ENCODE assay signal across 1 cellular context in the genomic region with DNA sequence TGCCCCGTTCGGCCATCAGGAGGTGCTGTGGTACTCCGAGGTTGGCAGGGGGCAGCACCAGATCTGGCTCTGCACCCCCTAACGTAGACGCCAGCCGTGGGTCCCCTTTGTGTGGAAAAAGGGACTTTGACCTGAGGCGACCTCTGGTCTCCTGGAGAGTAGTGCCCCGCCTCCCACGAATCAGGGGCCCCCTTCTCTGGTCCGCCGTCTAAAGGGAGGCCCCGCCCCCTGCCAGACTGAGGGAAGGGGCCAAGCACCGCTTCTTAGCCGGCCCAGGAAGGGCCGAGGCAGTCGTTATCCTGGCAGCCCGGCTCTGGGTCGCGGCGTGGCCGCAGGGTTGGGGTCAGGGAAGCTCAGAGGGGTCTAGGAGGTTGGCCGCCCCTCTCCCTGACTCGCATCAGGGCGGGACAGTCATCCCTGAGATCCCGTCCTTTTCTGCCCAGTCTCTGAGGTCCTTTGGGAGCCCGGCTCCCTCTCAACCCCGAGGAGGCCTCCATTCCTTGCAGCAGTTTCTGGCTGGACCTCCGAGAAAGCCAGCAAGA.
TF ChIP-seq lines count a peak whose summit lies in the region.

No MANE protein-coding gene starts in this region.

TF ChIP-seq in HepG2, 621 proteins besides CTCF, POLR2A, EP300 and RAD21 (continued from another document):
- TF ChIP-seq GMEB2 (CRISPR knock-in tag; IDR thresholded peaks at IDR 0.05; ENCODE audit: low read depth) (no peak), NFE2L1 (CRISPR knock-in tag; IDR thresholded peaks at IDR 0.05; ENCODE audit: borderline replicate concordance) (no peak; the same call in 1 of the 2 replicates), ATF4 (CRISPR knock-in tag; IDR thresholded peaks at IDR 0.05) (no peak), ZBTB25 (CRISPR knock-in tag; IDR thresholded peaks at IDR 0.05) (no peak), ZNF263 (CRISPR knock-in tag; IDR thresholded peaks at IDR 0.05) (no peak), ZNF660 (CRISPR knock-in tag; IDR thresholded peaks at IDR 0.05; ENCODE audit: borderline replicate concordance, low read depth) (no peak), NCOA1 (CRISPR knock-in tag; IDR thresholded peaks at IDR 0.05) (no peak), ZNF160 (CRISPR knock-in tag; IDR thresholded peaks at IDR 0.05) (no peak), ZFP36 (IDR thresholded peaks at IDR 0.05; ENCODE audit: borderline replicate concordance, low read depth, low read length, partially characterized antibody) (no peak), ZNF224 (CRISPR knock-in tag; IDR thresholded peaks at IDR 0.05) (no peak), FOXA1 (IDR thresholded peaks at IDR 0.05) (no peak), FOXA1 (CRISPR knock-in tag; IDR thresholded peaks at IDR 0.05) (no peak), RELA (CRISPR knock-in tag; IDR thresholded peaks at IDR 0.05) (no peak), JUN (CRISPR knock-in tag; IDR thresholded peaks at IDR 0.05) (no peak), DPF2 (CRISPR knock-in tag; IDR thresholded peaks at IDR 0.05; ENCODE audit: borderline replicate concordance, low read depth) (no peak), MIER3 (CRISPR knock-in tag; IDR thresholded peaks at IDR 0.05; ENCODE audit: borderline replicate concordance) (no peak), ATF7-NPFF (CRISPR knock-in tag; IDR thresholded peaks at IDR 0.05; ENCODE audit: low read depth) (peak; percentile 56; the same call in 1 of the 2 replicates), ZNF121 (CRISPR knock-in tag; IDR thresholded peaks at IDR 0.05) (no peak), ZNF556 (CRISPR knock-in tag; IDR thresholded peaks at IDR 0.05; ENCODE audit: borderline replicate concordance) (no peak), ZNF557 (CRISPR knock-in tag; IDR thresholded peaks at IDR 0.05) (no peak), CENPX (CRISPR knock-in tag; IDR thresholded peaks at IDR 0.05) (no peak), SP2 (CRISPR knock-in tag; IDR thresholded peaks at IDR 0.05) (no peak), ZBTB39 (CRISPR knock-in tag; IDR thresholded peaks at IDR 0.05) (no peak), RBM39 (IDR thresholded peaks at IDR 0.05; ENCODE audit: low read depth, low read length, poor library complexity, severe bottlenecking) (no peak), PCBP1 (IDR thresholded peaks at IDR 0.05; ENCODE audit: borderline replicate concordance, low read depth, low read length) (peak; percentile 94; the same call in 1 of the 2 replicates)
- TF ChIP-seq, protein P1, sequence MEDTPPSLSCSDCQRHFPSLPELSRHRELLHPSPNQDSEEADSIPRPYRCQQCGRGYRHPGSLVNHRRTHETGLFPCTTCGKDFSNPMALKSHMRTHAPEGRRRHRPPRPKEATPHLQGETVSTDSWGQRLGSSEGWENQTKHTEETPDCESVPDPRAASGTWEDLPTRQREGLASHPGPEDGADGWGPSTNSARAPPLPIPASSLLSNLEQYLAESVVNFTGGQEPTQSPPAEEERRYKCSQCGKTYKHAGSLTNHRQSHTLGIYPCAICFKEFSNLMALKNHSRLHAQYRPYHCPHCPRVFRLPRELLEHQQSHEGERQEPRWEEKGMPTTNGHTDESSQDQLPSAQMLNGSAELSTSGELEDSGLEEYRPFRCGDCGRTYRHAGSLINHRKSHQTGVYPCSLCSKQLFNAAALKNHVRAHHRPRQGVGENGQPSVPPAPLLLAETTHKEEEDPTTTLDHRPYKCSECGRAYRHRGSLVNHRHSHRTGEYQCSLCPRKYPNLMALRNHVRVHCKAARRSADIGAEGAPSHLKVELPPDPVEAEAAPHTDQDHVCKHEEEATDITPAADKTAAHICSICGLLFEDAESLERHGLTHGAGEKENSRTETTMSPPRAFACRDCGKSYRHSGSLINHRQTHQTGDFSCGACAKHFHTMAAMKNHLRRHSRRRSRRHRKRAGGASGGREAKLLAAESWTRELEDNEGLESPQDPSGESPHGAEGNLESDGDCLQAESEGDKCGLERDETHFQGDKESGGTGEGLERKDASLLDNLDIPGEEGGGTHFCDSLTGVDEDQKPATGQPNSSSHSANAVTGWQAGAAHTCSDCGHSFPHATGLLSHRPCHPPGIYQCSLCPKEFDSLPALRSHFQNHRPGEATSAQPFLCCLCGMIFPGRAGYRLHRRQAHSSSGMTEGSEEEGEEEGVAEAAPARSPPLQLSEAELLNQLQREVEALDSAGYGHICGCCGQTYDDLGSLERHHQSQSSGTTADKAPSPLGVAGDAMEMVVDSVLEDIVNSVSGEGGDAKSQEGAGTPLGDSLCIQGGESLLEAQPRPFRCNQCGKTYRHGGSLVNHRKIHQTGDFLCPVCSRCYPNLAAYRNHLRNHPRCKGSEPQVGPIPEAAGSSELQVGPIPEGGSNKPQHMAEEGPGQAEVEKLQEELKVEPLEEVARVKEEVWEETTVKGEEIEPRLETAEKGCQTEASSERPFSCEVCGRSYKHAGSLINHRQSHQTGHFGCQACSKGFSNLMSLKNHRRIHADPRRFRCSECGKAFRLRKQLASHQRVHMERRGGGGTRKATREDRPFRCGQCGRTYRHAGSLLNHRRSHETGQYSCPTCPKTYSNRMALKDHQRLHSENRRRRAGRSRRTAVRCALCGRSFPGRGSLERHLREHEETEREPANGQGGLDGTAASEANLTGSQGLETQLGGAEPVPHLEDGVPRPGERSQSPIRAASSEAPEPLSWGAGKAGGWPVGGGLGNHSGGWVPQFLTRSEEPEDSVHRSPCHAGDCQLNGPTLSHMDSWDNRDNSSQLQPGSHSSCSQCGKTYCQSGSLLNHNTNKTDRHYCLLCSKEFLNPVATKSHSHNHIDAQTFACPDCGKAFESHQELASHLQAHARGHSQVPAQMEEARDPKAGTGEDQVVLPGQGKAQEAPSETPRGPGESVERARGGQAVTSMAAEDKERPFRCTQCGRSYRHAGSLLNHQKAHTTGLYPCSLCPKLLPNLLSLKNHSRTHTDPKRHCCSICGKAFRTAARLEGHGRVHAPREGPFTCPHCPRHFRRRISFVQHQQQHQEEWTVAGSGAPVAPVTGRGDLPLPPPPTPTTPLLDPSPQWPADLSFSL (CRISPR knock-in tag; IDR thresholded peaks at IDR 0.05) = no peak
- TF ChIP-seq, protein P2, sequence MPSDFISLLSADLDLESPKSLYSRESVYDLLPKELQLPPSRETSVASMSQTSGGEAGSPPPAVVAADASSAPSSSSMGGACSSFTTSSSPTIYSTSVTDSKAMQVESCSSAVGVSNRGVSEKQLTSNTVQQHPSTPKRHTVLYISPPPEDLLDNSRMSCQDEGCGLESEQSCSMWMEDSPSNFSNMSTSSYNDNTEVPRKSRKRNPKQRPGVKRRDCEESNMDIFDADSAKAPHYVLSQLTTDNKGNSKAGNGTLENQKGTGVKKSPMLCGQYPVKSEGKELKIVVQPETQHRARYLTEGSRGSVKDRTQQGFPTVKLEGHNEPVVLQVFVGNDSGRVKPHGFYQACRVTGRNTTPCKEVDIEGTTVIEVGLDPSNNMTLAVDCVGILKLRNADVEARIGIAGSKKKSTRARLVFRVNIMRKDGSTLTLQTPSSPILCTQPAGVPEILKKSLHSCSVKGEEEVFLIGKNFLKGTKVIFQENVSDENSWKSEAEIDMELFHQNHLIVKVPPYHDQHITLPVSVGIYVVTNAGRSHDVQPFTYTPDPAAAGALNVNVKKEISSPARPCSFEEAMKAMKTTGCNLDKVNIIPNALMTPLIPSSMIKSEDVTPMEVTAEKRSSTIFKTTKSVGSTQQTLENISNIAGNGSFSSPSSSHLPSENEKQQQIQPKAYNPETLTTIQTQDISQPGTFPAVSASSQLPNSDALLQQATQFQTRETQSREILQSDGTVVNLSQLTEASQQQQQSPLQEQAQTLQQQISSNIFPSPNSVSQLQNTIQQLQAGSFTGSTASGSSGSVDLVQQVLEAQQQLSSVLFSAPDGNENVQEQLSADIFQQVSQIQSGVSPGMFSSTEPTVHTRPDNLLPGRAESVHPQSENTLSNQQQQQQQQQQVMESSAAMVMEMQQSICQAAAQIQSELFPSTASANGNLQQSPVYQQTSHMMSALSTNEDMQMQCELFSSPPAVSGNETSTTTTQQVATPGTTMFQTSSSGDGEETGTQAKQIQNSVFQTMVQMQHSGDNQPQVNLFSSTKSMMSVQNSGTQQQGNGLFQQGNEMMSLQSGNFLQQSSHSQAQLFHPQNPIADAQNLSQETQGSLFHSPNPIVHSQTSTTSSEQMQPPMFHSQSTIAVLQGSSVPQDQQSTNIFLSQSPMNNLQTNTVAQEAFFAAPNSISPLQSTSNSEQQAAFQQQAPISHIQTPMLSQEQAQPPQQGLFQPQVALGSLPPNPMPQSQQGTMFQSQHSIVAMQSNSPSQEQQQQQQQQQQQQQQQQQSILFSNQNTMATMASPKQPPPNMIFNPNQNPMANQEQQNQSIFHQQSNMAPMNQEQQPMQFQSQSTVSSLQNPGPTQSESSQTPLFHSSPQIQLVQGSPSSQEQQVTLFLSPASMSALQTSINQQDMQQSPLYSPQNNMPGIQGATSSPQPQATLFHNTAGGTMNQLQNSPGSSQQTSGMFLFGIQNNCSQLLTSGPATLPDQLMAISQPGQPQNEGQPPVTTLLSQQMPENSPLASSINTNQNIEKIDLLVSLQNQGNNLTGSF (CRISPR knock-in tag; IDR thresholded peaks at IDR 0.05) = no peak
- TF ChIP-seq, protein P3, sequence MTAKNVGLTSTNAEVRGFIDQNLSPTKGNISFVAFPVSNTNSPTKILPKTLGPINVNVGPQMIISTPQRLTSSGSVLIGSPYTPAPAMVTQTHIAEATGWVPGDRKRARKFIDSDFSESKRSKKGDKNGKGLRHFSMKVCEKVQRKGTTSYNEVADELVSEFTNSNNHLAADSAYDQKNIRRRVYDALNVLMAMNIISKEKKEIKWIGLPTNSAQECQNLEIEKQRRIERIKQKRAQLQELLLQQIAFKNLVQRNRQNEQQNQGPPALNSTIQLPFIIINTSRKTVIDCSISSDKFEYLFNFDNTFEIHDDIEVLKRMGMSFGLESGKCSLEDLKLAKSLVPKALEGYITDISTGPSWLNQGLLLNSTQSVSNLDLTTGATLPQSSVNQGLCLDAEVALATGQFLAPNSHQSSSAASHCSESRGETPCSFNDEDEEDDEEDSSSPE (CRISPR knock-in tag; IDR thresholded peaks at IDR 0.05) = no peak
- TF ChIP-seq, protein P4, sequence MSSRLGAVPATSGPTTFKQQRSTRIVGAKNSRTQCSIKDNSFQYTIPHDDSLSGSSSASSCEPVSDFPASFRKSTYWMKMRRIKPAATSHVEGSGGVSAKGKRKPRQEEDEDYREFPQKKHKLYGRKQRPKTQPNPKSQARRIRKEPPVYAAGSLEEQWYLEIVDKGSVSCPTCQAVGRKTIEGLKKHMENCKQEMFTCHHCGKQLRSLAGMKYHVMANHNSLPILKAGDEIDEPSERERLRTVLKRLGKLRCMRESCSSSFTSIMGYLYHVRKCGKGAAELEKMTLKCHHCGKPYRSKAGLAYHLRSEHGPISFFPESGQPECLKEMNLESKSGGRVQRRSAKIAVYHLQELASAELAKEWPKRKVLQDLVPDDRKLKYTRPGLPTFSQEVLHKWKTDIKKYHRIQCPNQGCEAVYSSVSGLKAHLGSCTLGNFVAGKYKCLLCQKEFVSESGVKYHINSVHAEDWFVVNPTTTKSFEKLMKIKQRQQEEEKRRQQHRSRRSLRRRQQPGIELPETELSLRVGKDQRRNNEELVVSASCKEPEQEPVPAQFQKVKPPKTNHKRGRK (CRISPR knock-in tag; IDR thresholded peaks at IDR 0.05) = no peak
TF ChIP-seq in HepG2: peak in this region for 167.
